ENCODE assay signal across 14 cellular contexts in the genomic region with DNA sequence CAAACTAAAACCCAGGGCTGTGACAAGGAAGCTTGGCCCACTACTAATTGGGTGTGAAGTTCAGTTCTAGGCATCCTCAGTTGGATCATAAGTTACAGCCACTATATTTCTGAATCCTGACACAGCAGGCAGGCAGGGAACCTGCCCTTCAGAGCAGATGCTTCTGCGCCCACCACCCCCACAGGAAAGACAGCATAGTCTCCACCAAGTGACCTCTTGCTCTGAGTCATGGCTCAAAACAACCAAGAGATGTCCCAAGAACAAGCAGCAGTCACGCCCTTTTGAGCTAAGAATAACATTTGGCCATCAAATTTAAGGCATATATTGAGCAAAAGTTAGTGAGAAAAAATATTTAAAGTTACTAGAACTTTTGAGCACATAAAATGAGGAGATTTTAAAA.
DNase-seq lines count a peak whose midpoint lies in the region; ATAC-seq and TF ChIP-seq lines count a peak whose summit lies in the region.
"Had no signal": no experiment of that assay in that cellular context is flagged by ENCODE, and none has a peak within 500 bp of the region (broad histone marks: within the 10 kb centered on the region; RNA-seq: fewer than 3 reads in every experiment).

No MANE protein-coding gene starts in this region.

- H3K9ac ChIP-seq in Loucy (ENCODE audit: low read depth, low read length, poor library complexity, severe bottlenecking): no peak overlapping the region
- H3K9ac ChIP-seq in mesendoderm (ENCODE audit: low read length): no peak overlapping the region
- H3K9ac ChIP-seq: BLaER1 had no signal

- H3K36me3 ChIP-seq in H7 (replicated peaks; ENCODE audit: control insufficient read depth, insufficient read depth, low read length): no peaks in the 10 kb centered on the region
- H3K36me3 ChIP-seq in Loucy (ENCODE audit: insufficient read depth, low read length): no peaks in the 10 kb centered on the region
- H3K36me3 ChIP-seq in mesendoderm (ENCODE audit: control insufficient read depth, insufficient read depth, low read length): no peaks in the 10 kb centered on the region
- H3K36me3 ChIP-seq in lower lobe of right lung: no peaks in the 10 kb centered on the region
- H3K36me3 ChIP-seq: BLaER1 had no signal

- no peak overlapping the region for H3K56ac ChIP-seq in mesendoderm (ENCODE audit: low read length)

- H3K27me3 ChIP-seq in H7 (ENCODE audit: control insufficient read depth, insufficient read depth, low read length) (no peaks in the 10 kb centered on the region), Loucy (ENCODE audit: insufficient read depth, low read length, poor library complexity, severe bottlenecking) (no peaks in the 10 kb centered on the region), mesendoderm (ENCODE audit: insufficient read depth, low read length, poor library complexity) (no peaks in the 10 kb centered on the region), lower lobe of right lung (ENCODE audit: low read depth) (no peaks in the 10 kb centered on the region)
- H3K27me3 ChIP-seq: BLaER1 had no signal

- H2AFZ ChIP-seq in Loucy (ENCODE audit: low read length): peak overlapping the region; percentile 8

- H3K9me3 ChIP-seq in Loucy (ENCODE audit: insufficient read depth, low read depth, low read length) (no peaks in the 10 kb centered on the region), lower lobe of right lung (no peaks in the 10 kb centered on the region)
- H3K9me3 ChIP-seq: BLaER1 had no signal

- H3K23ac ChIP-seq in mesendoderm (ENCODE audit: low read length): no peak overlapping the region

- H4K5ac ChIP-seq in mesendoderm (ENCODE audit: low read length): no peak overlapping the region

- peak; percentile 3 for DNase-seq in H7
- peak; percentile 55 for DNase-seq in mesendoderm
- no peak for DNase-seq in NCI-H446 (lab: John Stamatoyannopoulos, UW)
- DNase-seq in lower lobe of right lung: no peak
- no peak for DNase-seq in Ammon's horn (ENCODE audit: low spot score)
- DNase-seq in amniotic stem cell (lab: John Stamatoyannopoulos, UW): no peak
- DNase-seq: NCI-H1417; NCI-H526 treated with DMSO at 0.1 percent for 48 hours; SHP77 treated with DMSO at 0.1 percent for 48 hours; stimulated activated CD4-positive, alpha-beta T cell treated with anti-CD3 and anti-CD28 coated beads, Interleukin-4, amount 100 ng/mL, for 4 hours; stimulated activated naive CD4-positive, alpha-beta T cell treated with Interleukin-2 at 50 U/mL for 16 hours had no signal

- no peak overlapping the region for H2BK5ac ChIP-seq in mesendoderm (ENCODE audit: low read length)

- H3F3A ChIP-seq in Loucy (ENCODE audit: low read depth): no peaks in the 10 kb centered on the region

- H3K4me1 ChIP-seq in Loucy (ENCODE audit: insufficient read depth, low read length, poor library complexity, severe bottlenecking): no peaks in the 10 kb centered on the region
- H3K4me1 ChIP-seq in mesendoderm (ENCODE audit: control insufficient read depth, low read depth, low read length): no peaks in the 10 kb centered on the region
- no peaks in the 10 kb centered on the region for H3K4me1 ChIP-seq in lower lobe of right lung
- H3K4me1 ChIP-seq: BLaER1 had no signal

- no peak overlapping the region for H3K18ac ChIP-seq in mesendoderm (ENCODE audit: low read length)

- intact Hi-C loops in lower lobe of right lung (cut with DNase I): no loop called here

- no peaks in the 10 kb centered on the region for H3K9me2 ChIP-seq in Loucy (replicated peaks; ENCODE audit: low read depth, low read length)

- no peak overlapping the region for H3K4me2 ChIP-seq in Loucy (ENCODE audit: low read depth, low read length, poor library complexity, severe bottlenecking)
- H3K4me2 ChIP-seq in mesendoderm (ENCODE audit: low read length): no peak overlapping the region
- H3K4me2 ChIP-seq: BLaER1 had no signal

- peak; percentile 72 for ATAC-seq in GM18858 (IDR thresholded peaks at IDR 0.05; ENCODE audit: unreplicated experiment)
- no peak for ATAC-seq in lower lobe of right lung

- H4K8ac ChIP-seq in mesendoderm (ENCODE audit: low read depth, low read length): no peak overlapping the region

- H3K79me1 ChIP-seq in mesendoderm (ENCODE audit: low read length): no peaks in the 10 kb centered on the region

- H3K4ac ChIP-seq in mesendoderm (ENCODE audit: low read depth, low read length): no peak overlapping the region

- H3K27ac ChIP-seq in mesendoderm (ENCODE audit: low read depth, low read length) (no peak overlapping the region), lower lobe of right lung (no peak overlapping the region)
- H3K27ac ChIP-seq: BLaER1 had no signal

- no peak overlapping the region for H2BK15ac ChIP-seq in mesendoderm (replicated peaks; ENCODE audit: low read depth)

- H2BK120ac ChIP-seq in mesendoderm (ENCODE audit: low read depth, low read length): no peak overlapping the region

- TF ChIP-seq CTCF in Loucy (conservative IDR thresholded peaks at IDR 0.05; ENCODE audit: low read length): no peak
- TF ChIP-seq CTCF in lower lobe of right lung (IDR thresholded peaks at IDR 0.05): no peak

- no peak overlapping the region for H3K4me3 ChIP-seq in H7 (ENCODE audit: insufficient read depth, low read depth, low read length)
- no peak overlapping the region for H3K4me3 ChIP-seq in Loucy (ENCODE audit: low read length, poor library complexity, severe bottlenecking)
- no peak overlapping the region for H3K4me3 ChIP-seq in mesendoderm (ENCODE audit: low read length)
- no peak overlapping the region for H3K4me3 ChIP-seq in lower lobe of right lung
- H3K4me3 ChIP-seq: BLaER1 had no signal

- no peaks in the 10 kb centered on the region for H4K20me1 ChIP-seq in Loucy (ENCODE audit: insufficient read depth, low read length, poor library complexity, severe bottlenecking)
- H4K20me1 ChIP-seq: BLaER1 had no signal

- H2AK5ac ChIP-seq in mesendoderm (ENCODE audit: low read length): no peak overlapping the region

- no CpG with 5 or more reads among the region's 2 CpGs for WGBS in mesendoderm (ENCODE audit: extremely low coverage, insufficient coverage, low lambda C conversion rate)

- H3K79me2 ChIP-seq in Loucy (ENCODE audit: insufficient read depth, low read length) (no peaks in the 10 kb centered on the region), mesendoderm (ENCODE audit: control insufficient read depth, insufficient read depth, low read length) (no peaks in the 10 kb centered on the region)

Comparison
In these comparisons a context has a peak if more than half of its experiments do, and no peak if none do; other contexts are left out.
1. DNase-seq: peak in H7 (single experiment) and mesendoderm (single experiment); none in NCI-H446 (0 of 2), lower lobe of right lung (single experiment), Ammon's horn (single experiment) and amniotic stem cell (single experiment).